Comparison of ENCODE assay signal across 13 cellular contexts in the genomic region with DNA sequence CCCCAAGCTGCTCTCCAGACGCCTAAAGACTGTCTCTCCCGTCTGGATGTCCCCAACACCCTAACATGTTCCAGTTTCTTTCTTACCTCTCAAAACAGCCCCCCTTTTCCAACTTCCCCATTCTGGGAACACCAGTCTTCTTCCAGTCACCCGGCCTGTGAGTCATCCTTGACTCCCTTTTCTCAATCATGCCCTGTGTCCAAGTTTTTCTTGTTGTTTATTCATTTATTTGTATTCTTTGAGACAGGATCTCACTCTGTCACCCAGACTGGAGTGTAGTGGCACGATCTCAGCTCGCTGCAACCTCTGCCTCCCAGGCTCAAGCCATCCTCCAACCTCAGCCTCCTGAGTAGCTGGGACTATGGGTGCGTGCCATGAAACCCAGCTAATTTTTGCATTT. TPM values are rescaled to one million over a fixed set of nuclear protein-coding genes. Genes with fewer than 3 reads are reported as not detected.
DNase-seq lines count a peak whose midpoint lies in the region; ATAC-seq and TF ChIP-seq lines count a peak whose summit lies in the region.
"Had no signal": no experiment of that assay in that cellular context is flagged by ENCODE, and none has a peak within 500 bp of the region (broad histone marks: within the 10 kb centered on the region; RNA-seq: fewer than 3 reads in every experiment).

No MANE protein-coding gene starts in this region.

- H3F3A ChIP-seq in MM.1S (ENCODE audit: insufficient read depth, low read length): no peaks in the 10 kb centered on the region

- ATAC-seq in omental fat pad (ENCODE audit: low FRiP score) (peak; percentile 68), GM21619 (IDR thresholded peaks at IDR 0.05; ENCODE audit: unreplicated experiment) (no peak), left lobe of liver (no peak)

- H3K9me2 ChIP-seq in MM.1S (replicated peaks; ENCODE audit: insufficient read depth, low read length): no peaks in the 10 kb centered on the region

- H4K20me1 ChIP-seq in fibroblast of lung (ENCODE audit: control insufficient read depth, extremely low read depth, insufficient read depth, low read length) (no peaks in the 10 kb centered on the region), MM.1S (ENCODE audit: insufficient read depth, low read length) (no peaks in the 10 kb centered on the region)

- no peak for TF ChIP-seq CTCF in fibroblast of lung (conservative IDR thresholded peaks at IDR 0.05 in 1 of 2, IDR thresholded peaks at IDR 0.05 in 1 of 2; ENCODE audit: low read depth in 1 of 2, low read length in 2 of 2)
- no peak for TF ChIP-seq CTCF in omental fat pad (IDR thresholded peaks at IDR 0.05)
- TF ChIP-seq CTCF in MM.1S (IDR thresholded peaks at IDR 0.05; ENCODE audit: low read length): no peak

- H3K36me3 ChIP-seq in fibroblast of lung (ENCODE audit: control insufficient read depth, insufficient read depth, low read length) (no peaks in the 10 kb centered on the region), MM.1S (replicated peaks; ENCODE audit: insufficient read depth, low read length) (no peaks in the 10 kb centered on the region)

- H3K4me2 ChIP-seq in fibroblast of lung (ENCODE audit: extremely low read depth, insufficient read depth, low read length) (no peak overlapping the region), MM.1S (ENCODE audit: low read depth, low read length) (no peak overlapping the region)

- DNase-seq in COLO829 (ENCODE audit: low spot score): peak; percentile 92
- peak; percentile 61 for DNase-seq in NCI-H226
- DNase-seq in fibroblast of lung (ENCODE audit: low read depth in 2 of 2): peak; percentile 26 to 56
- no peak for DNase-seq in omental fat pad (ENCODE audit: low spot score)
- DNase-seq in NCI-H146 treated with DMSO at 0.1 percent for 48 hours (lab: John Stamatoyannopoulos, UW; ENCODE audit: unreplicated experiment): no peak
- DNase-seq in MM.1S: no peak
- no peak for DNase-seq in left lobe of liver (ENCODE audit: low spot score)
- DNase-seq: activated CD8-positive, alpha-beta memory T cell treated with anti-CD3 and anti-CD28 coated beads, Interleukin-2, amount 50 U/mL, for 4 hours; Caco-2; cerebellar nuclear complex; NCI-H2107; SHP77 treated with DMSO at 0.1 percent for 48 hours had no signal

- H3K4me3 ChIP-seq in fibroblast of lung (replicated peaks in 1 of 4; ENCODE audit: control extremely low read depth in 1 of 4, insufficient read depth in 1 of 4, low read depth in 3 of 4, low read length in 4 of 4) (no peak overlapping the region), MM.1S (ENCODE audit: low read length) (no peak overlapping the region)

- H3K27me3 ChIP-seq in fibroblast of lung (ENCODE audit: control insufficient read depth, insufficient read depth, low read length): no peaks in the 10 kb centered on the region
- H3K27me3 ChIP-seq in MM.1S (replicated peaks; ENCODE audit: insufficient read depth, low read length): no peaks in the 10 kb centered on the region

- H2AFZ ChIP-seq in fibroblast of lung (ENCODE audit: low read length) (no peak overlapping the region), MM.1S (ENCODE audit: low read length) (no peak overlapping the region)

- no peak overlapping the region for H3K9ac ChIP-seq in fibroblast of lung (ENCODE audit: insufficient read depth, low read length)
- no peak overlapping the region for H3K9ac ChIP-seq in MM.1S (ENCODE audit: low read length)

- H3K9me3 ChIP-seq in fibroblast of lung (ENCODE audit: control insufficient read depth, insufficient read depth, low read depth, low read length) (no peaks in the 10 kb centered on the region), MM.1S (replicated peaks; ENCODE audit: insufficient read depth, low read length) (no peaks in the 10 kb centered on the region)
- H3K9me3 ChIP-seq: Caco-2 had no signal

- H3K27ac ChIP-seq in fibroblast of lung (ENCODE audit: insufficient read depth, low read length): no peak overlapping the region
- H3K27ac ChIP-seq in MM.1S (ENCODE audit: low read length): no peak overlapping the region

- H3K79me2 ChIP-seq in fibroblast of lung (ENCODE audit: control insufficient read depth, insufficient read depth, low read length) (no peaks in the 10 kb centered on the region), MM.1S (ENCODE audit: low read length) (no peaks in the 10 kb centered on the region)

- H3K4me1 ChIP-seq in fibroblast of lung (ENCODE audit: control insufficient read depth, extremely low read depth, insufficient read depth, low read length) (no peaks in the 10 kb centered on the region), MM.1S (ENCODE audit: low read length) (no peaks in the 10 kb centered on the region)
- H3K4me1 ChIP-seq: Caco-2 had no signal

RNA-seq across cellular contexts. Expression of a gene that starts 15.6 kb away (rescaled TPM):
- total RNA-seq in fibroblast of lung (under 0.01 and 0.26 TPM in 2 replicates), omental fat pad (10 to 100 TPM in 3 of 4 donors, 1 to 10 TPM in 1; 7.7 to 65.6 (median 21.5) TPM), left lobe of liver (27.4 TPM)
- polyA plus RNA-seq in fibroblast of lung: 0.06 and 0.41 TPM in 2 replicates
- 0.16 TPM in 1 of 2 replicates, not detected in the other for polyA plus RNA-seq in fibroblast of lung (2012)
- not detected in 2 replicates for polyA minus RNA-seq in fibroblast of lung (ENCODE audit: low replicate concordance)

Comparison
In these comparisons a context has a peak if more than half of its experiments do, and no peak if none do; other contexts are left out.
1. DNase-seq: peak in COLO829 (single experiment), NCI-H226 (single experiment) and fibroblast of lung (2 of 2); none in omental fat pad (single experiment), NCI-H146 treated with DMSO at 0.1 percent for 48 hours (single experiment), MM.1S (single experiment) and left lobe of liver (single experiment).